In the genomic region with DNA sequence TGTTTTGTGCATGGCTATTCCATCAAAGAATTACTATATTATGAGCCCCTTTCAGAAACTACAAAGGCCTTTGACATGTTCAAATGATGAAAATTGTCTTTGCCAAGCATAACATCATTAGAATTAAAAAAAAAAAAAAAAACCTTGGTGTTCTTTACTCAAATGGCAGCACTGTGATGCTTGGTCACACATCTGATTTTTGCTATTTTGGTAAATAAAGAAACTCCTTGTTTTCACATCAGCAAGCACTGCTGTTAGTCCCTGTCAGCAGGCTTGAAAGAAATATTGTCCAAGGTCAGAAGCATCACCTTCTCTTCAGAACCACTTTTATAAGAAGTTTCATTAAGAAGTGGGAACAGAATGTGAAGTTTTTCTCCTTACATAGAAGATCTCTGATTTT, we compare ENCODE assay signal across 9 cellular contexts.
"Had no signal": no experiment of that assay in that cellular context is flagged by ENCODE, and none has a peak within 500 bp of the region (broad histone marks: within the 10 kb centered on the region; RNA-seq: fewer than 3 reads in every experiment).

No MANE protein-coding gene starts in this region.

- H3K4me1 ChIP-seq: HAP-1 had no signal

- H3K27ac ChIP-seq: GM23248, HL-60 had no signal

- H3K27ac Mint-ChIP-seq: HFFc6, IgD-negative memory B cell had no signal

- H3K9ac ChIP-seq: GM23248 had no signal

- H2AFZ ChIP-seq: GM23248 had no signal

- H3K9me3 ChIP-seq: HAP-1 had no signal

- H3K4me1 Mint-ChIP-seq: IgD-negative memory B cell had no signal

- H3K36me3 Mint-ChIP-seq: IgD-negative memory B cell had no signal

- H3K36me3 ChIP-seq: HAP-1 had no signal

- ATAC-seq: HCT116, HepG2 had no signal

- H3K27me3 Mint-ChIP-seq: IgD-negative memory B cell had no signal

- H3K4me3 Mint-ChIP-seq: HFFc6, IgD-negative memory B cell had no signal

- DNase-seq: GM23248, GOT3, H7, HFFc6 had no signal

- H3K4me3 ChIP-seq: GM23248, HAP-1 had no signal
